27 cellular contexts compared by ENCODE assay signal in genomic region chr11:112989198-112989597, GRCh38.
"Had no signal": no experiment of that assay in that cellular context is flagged by ENCODE, and none has a peak within 500 bp of the region (broad histone marks: within the 10 kb centered on the region; RNA-seq: fewer than 3 reads in every experiment).

No MANE protein-coding gene starts in this region.

- FAIRE-seq: urothelium cell line had no signal

- H3K4me1 ChIP-seq: stomach, suprapubic skin, testis, tibial artery, tibial nerve, transverse colon, upper lobe of left lung, upper lobe of right lung, uterus, vagina had no signal

- H3K36me3 ChIP-seq: stomach, suprapubic skin, thoracic aorta, thyroid gland, tibial artery, tibial nerve, transverse colon, upper lobe of left lung, upper lobe of right lung, uterus, vagina had no signal

- DNase-seq: stimulated activated CD4-positive, alpha-beta T cell treated with anti-CD3 and anti-CD28 coated beads, Interleukin-2, amount 100 ng/mL, for 48 hours; stimulated activated CD4-positive, alpha-beta T cell treated with anti-CD3 and anti-CD28 coated beads, Interleukin-4, amount 100 ng/mL, for 1 hour; stimulated activated CD4-positive, alpha-beta T cell treated with anti-CD3 and anti-CD28 coated beads, Interleukin-4, amount 100 ng/mL, for 24 hours; stimulated activated CD4-positive, alpha-beta T cell treated with anti-CD3 and anti-CD28 coated beads, Interleukin-4, amount 100 ng/mL, for 4 hours; stimulated activated CD8-positive, alpha-beta memory T cell treated with anti-CD3 and anti-CD28 coated beads, Interleukin-4, amount 100 ng/mL, for 48 hours; stimulated activated naive B cell treated with anti-CD40 and anti-IgM and Interleukin-4, amounts not matched to agents 10 μg/mL and 1 μg/mL and 100 μg/mL, for 72 hours; stimulated activated naive CD4-positive, alpha-beta T cell; stimulated activated naive CD4-positive, alpha-beta T cell treated with Interleukin-2 at 50 U/mL for 16 hours; stimulated activated naive CD8-positive, alpha-beta T cell treated with anti-CD3 and anti-CD28 coated beads, Interleukin-15, amount 100 ng/mL, for 72 hours; stimulated activated naive CD8-positive, alpha-beta T cell treated with anti-CD3 and anti-CD28 coated beads, Interleukin-15, Interleukin-2, amounts not matched to agents 100 U/mL and 50 U/mL, for 24 hours; stomach; substantia nigra; testis; thyroid gland; tibial artery; transverse colon; trophoblast cell; upper lobe of left lung; upper lobe of right lung; uterus had no signal

- ATAC-seq: stimulated activated effector memory CD8-positive, alpha-beta T cell treated with anti-CD3 and anti-CD28 coated beads, Interleukin-12 subunit alpha, Interleukin-12 subunit beta, amount 100 ng/mL, for 72 hours; stimulated activated memory B cell treated with anti-CD40 and anti-IgM and Interleukin-4, amounts not matched to agents 10 μg/mL and 1 μg/mL and 100 μg/mL, for 72 hours; stimulated activated naive B cell treated with anti-CD40 and anti-IgM and Interleukin-4, amounts not matched to agents 10 μg/mL and 1 μg/mL and 100 μg/mL, for 72 hours; stimulated activated naive CD8-positive, alpha-beta T cell treated with anti-CD3 and anti-CD28 coated beads, Interleukin-15, amount 100 ng/mL, for 72 hours; stimulated activated naive CD8-positive, alpha-beta T cell treated with anti-CD3 and anti-CD28 coated beads, Interleukin-15, Interleukin-2, amounts not matched to agents 100 U/mL and 50 U/mL, for 24 hours; upper lobe of right lung had no signal

- H3K27me3 ChIP-seq: stomach, suprapubic skin, testis, thyroid gland, tibial artery, tibial nerve, transverse colon, upper lobe of left lung, upper lobe of right lung, uterus, vagina had no signal

- H3K27ac ChIP-seq: stomach, suprapubic skin, testis, thoracic aorta, thyroid gland, tibial artery, tibial nerve, transverse colon, upper lobe of left lung, upper lobe of right lung, uterus, vagina had no signal

- H3K9me3 ChIP-seq: testis, thyroid gland, upper lobe of right lung, vagina had no signal

- H3K4me3 ChIP-seq: stomach, suprapubic skin, testis, thoracic aorta, thyroid gland, tibial artery, tibial nerve, transverse colon, upper lobe of left lung, upper lobe of right lung, uterus, vagina had no signal
